In the genomic region with DNA sequence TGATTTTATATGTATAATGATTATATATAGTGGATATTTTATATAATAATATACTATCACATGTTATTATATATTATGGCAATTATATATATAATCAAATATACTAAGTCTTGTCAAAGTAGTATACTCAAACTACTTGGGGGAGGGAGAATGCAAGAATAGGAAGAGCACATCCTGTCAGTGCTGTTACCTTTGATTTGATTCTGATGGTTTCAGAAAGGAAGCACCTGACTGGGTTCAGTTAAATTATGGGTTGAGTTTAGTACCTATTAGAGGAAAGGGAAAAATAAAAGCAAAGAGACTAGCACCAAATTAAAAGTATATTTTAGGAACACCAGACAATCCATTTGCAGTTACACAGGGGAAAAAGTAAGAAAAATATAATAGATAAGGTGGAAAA, we compare ENCODE assay signal across 29 cellular contexts.
DNase-seq lines count a peak whose midpoint lies in the region; ATAC-seq, FAIRE-seq and TF ChIP-seq lines count a peak whose summit lies in the region.
"Had no signal": no experiment of that assay in that cellular context is flagged by ENCODE, and none has a peak within 500 bp of the region (broad histone marks: within the 10 kb centered on the region; RNA-seq: fewer than 3 reads in every experiment).

No MANE protein-coding gene starts in this region.

- ATAC-seq in GM19043 (IDR thresholded peaks at IDR 0.05; ENCODE audit: low read depth, unreplicated experiment) (peak; percentile 67), GM21786 (IDR thresholded peaks at IDR 0.05; ENCODE audit: unreplicated experiment) (peak; percentile 52), HG03196 (IDR thresholded peaks at IDR 0.05; ENCODE audit: unreplicated experiment) (peak; percentile 51)
- ATAC-seq: activated CD8-positive, alpha-beta T cell treated with anti-CD3 and anti-CD28 coated beads for 36 hours; activated naive CD8-positive, alpha-beta T cell treated with anti-CD3 and anti-CD28 coated beads, Interleukin-2, amount 50 U/mL, for 24 hours; gastrocnemius medialis; HepG2; left lung; upper lobe of right lung; WTC11 had no signal

- no peaks in the 10 kb centered on the region for H3K36me3 ChIP-seq in SJCRH30
- H3K36me3 ChIP-seq: gastrocnemius medialis, left lung, MG63, right atrium auricular region, upper lobe of right lung had no signal

- no peaks in the 10 kb centered on the region; the same call in 1 of the 2 replicates for H3K27me3 ChIP-seq in SJCRH30
- H3K27me3 ChIP-seq: gastrocnemius medialis, left lung, MG63, right atrium auricular region, upper lobe of right lung had no signal

- H3K4me1 ChIP-seq in SJCRH30, result no peaks in the 10 kb centered on the region
- H3K4me1 ChIP-seq: gastrocnemius medialis, left lung, right atrium auricular region, upper lobe of right lung had no signal

- H3K27ac Mint-ChIP-seq in glutamatergic neuron (ENCODE audit: unreplicated experiment), result no peak overlapping the region
- H3K27ac Mint-ChIP-seq: activated CD8-positive, alpha-beta T cell treated with anti-CD3 and anti-CD28 coated beads for 36 hours; activated naive CD8-positive, alpha-beta T cell treated with anti-CD3 and anti-CD28 coated beads, Interleukin-2, amount 50 U/mL, for 24 hours; WTC11 had no signal

- peak; percentile 30 for FAIRE-seq in A204.1 (lab: Jason Lieb, UNC)
- FAIRE-seq: bronchial epithelial cell, GM12891, HepG2 had no signal

- no peak overlapping the region for H3K4me3 Mint-ChIP-seq in glutamatergic neuron (ENCODE audit: unreplicated experiment)
- H3K4me3 Mint-ChIP-seq: activated CD8-positive, alpha-beta T cell treated with anti-CD3 and anti-CD28 coated beads for 36 hours; activated naive CD8-positive, alpha-beta T cell treated with anti-CD3 and anti-CD28 coated beads, Interleukin-2, amount 50 U/mL, for 24 hours; WTC11 had no signal

- no peak for TF ChIP-seq CTCF in glutamatergic neuron (IDR thresholded peaks at IDR 0.05; ENCODE audit: partially characterized antibody, unreplicated experiment)

- no peak overlapping the region for H3K4me3 ChIP-seq in SJCRH30
- H3K4me3 ChIP-seq: gastrocnemius medialis, left lung, MG63, right atrium auricular region, upper lobe of right lung had no signal

- DNase-seq in glutamatergic neuron, result no peak
- no peak for DNase-seq in SJCRH30
- DNase-seq in anterior cingulate cortex (lab: John Stamatoyannopoulos, UW), result no peak
- no peak for DNase-seq in hippocampal formation (lab: John Stamatoyannopoulos, UW)
- DNase-seq: 8988T; activated CD8-positive, alpha-beta T cell treated with anti-CD3 and anti-CD28 coated beads for 36 hours; activated naive CD8-positive, alpha-beta T cell treated with anti-CD3 and anti-CD28 coated beads, Interleukin-2, amount 50 U/mL, for 24 hours; activated T-cell treated with anti-CD3 and anti-CD28 coated beads, Interleukin-2, amount 50 U/mL, for 48 hours; C1 segment of cervical spinal cord; dermis blood vessel endothelial cell; gastrocnemius medialis; GDM1; HCEC 1CT; MG63; NCI-H187 treated with DMSO at 0.1 percent for 48 hours; SIG-M5; stimulated activated naive CD4-positive, alpha-beta T cell treated with Interleukin-2 at 50 U/mL for 16 hours; upper lobe of right lung had no signal

- peaks cover 2% of the 10 kb centered on the region for H3K27me3 Mint-ChIP-seq in glutamatergic neuron (ENCODE audit: unreplicated experiment)
- H3K27me3 Mint-ChIP-seq: activated CD8-positive, alpha-beta T cell treated with anti-CD3 and anti-CD28 coated beads for 36 hours had no signal

- no peaks in the 10 kb centered on the region for H3K9me3 Mint-ChIP-seq in glutamatergic neuron (ENCODE audit: unreplicated experiment)

- no peaks in the 10 kb centered on the region for H3K4me1 Mint-ChIP-seq in glutamatergic neuron (ENCODE audit: low read depth, unreplicated experiment)
- H3K4me1 Mint-ChIP-seq: activated naive CD8-positive, alpha-beta T cell treated with anti-CD3 and anti-CD28 coated beads, Interleukin-2, amount 50 U/mL, for 24 hours; WTC11 had no signal

- no peak overlapping the region for H3K27ac ChIP-seq in SJCRH30
- H3K27ac ChIP-seq: epithelial cell of prostate, gastrocnemius medialis, left lung, right atrium auricular region, upper lobe of right lung had no signal

- H3K9me3 ChIP-seq in SJCRH30 (replicated peaks), result no peaks in the 10 kb centered on the region
- H3K9me3 ChIP-seq: gastrocnemius medialis, left lung, MG63, right atrium auricular region, upper lobe of right lung had no signal

- H3K36me3 Mint-ChIP-seq in glutamatergic neuron (ENCODE audit: unreplicated experiment), result no peaks in the 10 kb centered on the region
- H3K36me3 Mint-ChIP-seq: WTC11 had no signal
